8 cellular contexts compared by ENCODE assay signal in genomic region chr3:111967651-111968274, GRCh38. TPM values are rescaled to one million over a fixed set of nuclear protein-coding genes. Genes with fewer than 3 reads are reported as not detected.
DNase-seq lines count a peak whose midpoint lies in the region; ATAC-seq and TF ChIP-seq lines count a peak whose summit lies in the region.

No MANE protein-coding gene starts in this region.

- H3K79me2 ChIP-seq in KMS-11 (ENCODE audit: insufficient read depth, low read depth) = no peaks in the 10 kb centered on the region
- no peaks in the 10 kb centered on the region for H3K79me2 ChIP-seq in PC-3 (ENCODE audit: low read length)

- peaks cover 6% of the 10 kb centered on the region for H3F3A ChIP-seq in PC-3 (ENCODE audit: low read length, unreplicated experiment)

- H3K9me2 ChIP-seq in PC-3 (replicated peaks; ENCODE audit: low read length) = no peaks in the 10 kb centered on the region

- no TSS peak for BruUV-seq in PC-3 (replicated peaks; lab: Mats Ljungman, UMichigan)

- H3K36me3 Mint-ChIP-seq in nephron progenitor cell (ENCODE audit: low read depth) = peaks cover 19% of the 10 kb centered on the region

- CTCF ChIA-PET in PC-3 (lab: Charles Lee) = interaction anchor here (0.6 to 2.8 kb wide), 9 partner anchors 11 to 108 kb away, joined by 3 to 29 read pairs (median 9); partner anchors contain the start of gene ABHD10

- H3K9ac ChIP-seq in KMS-11 = no peak overlapping the region
- H3K9ac ChIP-seq in PC-3 (ENCODE audit: low read length) = no peak overlapping the region

- POLR2A ChIA-PET in PC-3 (lab: Charles Lee; ENCODE audit: unreplicated experiment) = no interaction called here

- H3K27me3 ChIP-seq in KMS-11 (ENCODE audit: insufficient read depth, low read depth) (no peaks in the 10 kb centered on the region), PC-3 (ENCODE audit: low read length) (no peaks in the 10 kb centered on the region)

- TF ChIP-seq CTCF in KMS-11 (conservative IDR thresholded peaks at IDR 0.05; ENCODE audit: low read depth, low read length) (peak; percentile 93), PC-3 (conservative IDR thresholded peaks at IDR 0.05; ENCODE audit: low read depth, low read length) (peak; percentile 96), nephron progenitor cell (IDR thresholded peaks at IDR 0.05) (peak; percentile 91)

- H3K4me3 ChIP-seq in KMS-11 (IDR thresholded peaks at IDR 0.05; ENCODE audit: insufficient read depth, low read depth, low read length) = no peak overlapping the region
- H3K4me3 ChIP-seq in PC-3 (ENCODE audit: low read length) = no peak overlapping the region

- intact Hi-C loops in PC-3 (cut with micrococcal nuclease) = loop anchor here (1.0 kb wide), 5 partner anchors 50 to 298 kb away; no protein-coding TSS in a partner anchor

- no peaks in the 10 kb centered on the region for H3K36me3 ChIP-seq in KMS-11 (ENCODE audit: insufficient read depth)
- peaks cover 44% of the 10 kb centered on the region for H3K36me3 ChIP-seq in PC-3 (ENCODE audit: low read depth, low read length)

- no peaks in the 10 kb centered on the region for H3K27me3 Mint-ChIP-seq in nephron progenitor cell (ENCODE audit: low read depth, poor library complexity)

- H3K4me2 ChIP-seq in KMS-11 (no peak overlapping the region), PC-3 (ENCODE audit: low read length) (peak overlapping the region; percentile 41)

- H3K27ac Mint-ChIP-seq in nephron progenitor cell = peak overlapping the region; percentile 13

- H3K9me3 Mint-ChIP-seq in nephron progenitor cell = no peaks in the 10 kb centered on the region

- H3K27ac ChIP-seq in KMS-11 (no peak overlapping the region), PC-3 (ENCODE audit: low read length) (peak overlapping the region; percentile 13)

- ATAC-seq in GM21737 (IDR thresholded peaks at IDR 0.05; ENCODE audit: unreplicated experiment) (peak; percentile 88), PC-3 (peak; percentile 73)
- peak; percentile 83 for ATAC-seq in stimulated activated naive CD8-positive, alpha-beta T cell treated with anti-CD3 and anti-CD28 coated beads, Interleukin-15, Interleukin-2, amounts not matched to agents 100 U/mL and 50 U/mL, for 24 hours

- H4K20me1 ChIP-seq in KMS-11 (ENCODE audit: insufficient read depth) (no peaks in the 10 kb centered on the region), PC-3 (ENCODE audit: low read length) (no peaks in the 10 kb centered on the region)

- H3K4me1 ChIP-seq in KMS-11 (ENCODE audit: low read depth, poor library complexity, severe bottlenecking) (peaks cover 11% of the 10 kb centered on the region), PC-3 (ENCODE audit: insufficient read depth, low read length) (peaks cover 41% of the 10 kb centered on the region)

- no peak overlapping the region for H3K4me3 Mint-ChIP-seq in nephron progenitor cell

- DNase-seq in DMS79 (lab: John Stamatoyannopoulos, UW) (peak; percentile 53), PC-3 (peak; percentile 92), fibroblast of gingiva (ENCODE audit: low read depth) (peak; percentile 66), nephron progenitor cell (peak; percentile 88)
- peak; percentile 73 for DNase-seq in activated T-cell treated with anti-CD3 and anti-CD28 coated beads, Interleukin-2, amount 50 U/mL, for 1 hour
- peak; percentile 88 for DNase-seq in stimulated activated naive CD8-positive, alpha-beta T cell treated with anti-CD3 and anti-CD28 coated beads, Interleukin-15, Interleukin-2, amounts not matched to agents 100 U/mL and 50 U/mL, for 24 hours

- peaks cover 48% of the 10 kb centered on the region for H3K4me1 Mint-ChIP-seq in nephron progenitor cell

- no peaks in the 10 kb centered on the region for H3K9me3 ChIP-seq in PC-3 (ENCODE audit: low read length)

- H2AFZ ChIP-seq in KMS-11 (ENCODE audit: low read depth) (no peak overlapping the region), PC-3 (ENCODE audit: low read length) (no peak overlapping the region)

RNA-seq across cellular contexts. Expression of gene ABHD10, which starts 11.1 kb away (rescaled TPM):
- total RNA-seq in PC-3 (2014; rRNA removed) = 29.1 and 45.0 TPM in 2 replicates

RNA-seq across cellular contexts. Expression of gene TAGLN3, which starts 31.0 kb away (rescaled TPM):
- total RNA-seq in PC-3 (2014; rRNA removed) = 2.6 and 4.3 TPM in 2 replicates
